ENCODE assay signal across 9 cellular contexts in the genomic region with DNA sequence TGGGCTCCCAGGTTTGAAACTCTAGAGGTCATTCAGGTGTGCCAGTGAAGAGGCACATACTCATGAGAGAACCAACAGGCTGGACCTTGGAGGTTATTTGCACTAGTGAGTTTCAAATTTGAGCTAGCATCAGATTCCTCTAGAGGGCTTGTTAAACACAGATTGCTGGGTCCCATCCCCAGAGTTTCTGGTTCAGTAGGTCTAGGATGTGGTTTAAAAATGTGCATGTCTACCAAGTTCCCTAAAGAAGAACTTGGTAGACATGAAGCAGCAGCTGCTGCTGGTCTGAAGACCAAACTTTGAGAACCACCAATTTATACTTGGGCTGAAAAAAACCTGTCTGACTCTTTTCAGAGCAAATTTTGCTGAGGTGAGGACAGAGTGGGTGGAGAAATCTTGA.
DNase-seq lines count a peak whose midpoint lies in the region; ATAC-seq and TF ChIP-seq lines count a peak whose summit lies in the region.
"Had no signal": no experiment of that assay in that cellular context is flagged by ENCODE, and none has a peak within 500 bp of the region (broad histone marks: within the 10 kb centered on the region; RNA-seq: fewer than 3 reads in every experiment).

No MANE protein-coding gene starts in this region.

- H3K9me3 ChIP-seq in heart left ventricle (no peaks in the 10 kb centered on the region), upper lobe of left lung (no peaks in the 10 kb centered on the region)

- peak overlapping the region; percentile 90 to 95 (median 95) for H3K27ac Mint-ChIP-seq in IgD-negative memory B cell

- peaks cover 3% of the 10 kb centered on the region for H3K27me3 Mint-ChIP-seq in IgD-negative memory B cell

- H3K4me1 ChIP-seq in heart left ventricle (peaks cover 33 to 85% (median 76%) of the 10 kb centered on the region in 12 donors), upper lobe of left lung (peaks cover 63 to 69% (median 67%) of the 10 kb centered on the region in 4 donors)

- TF ChIP-seq POLR2A in heart left ventricle (IDR thresholded peaks at IDR 0.05) (no peak), upper lobe of left lung (IDR thresholded peaks at IDR 0.05) (no peak)

- ATAC-seq in heart left ventricle: no peak
- ATAC-seq in Right ventricle myocardium inferior: no peak
- ATAC-seq in esophagus mucosa: peak; percentile 27
- peak in 1 of 2 donors; percentile 5 for ATAC-seq in upper lobe of left lung (ENCODE audit: low FRiP score in 2 of 2)
- ATAC-seq in GM21717 (IDR thresholded peaks at IDR 0.05; ENCODE audit: unreplicated experiment): no peak
- ATAC-seq in HG03045 (IDR thresholded peaks at IDR 0.05; ENCODE audit: unreplicated experiment): no peak

- H3K27me3 ChIP-seq in heart left ventricle: no peaks in the 10 kb centered on the region
- H3K27me3 ChIP-seq in upper lobe of left lung: no peaks in the 10 kb centered on the region

- peak overlapping the region in 3 of 4 donors; percentile 65 to 89 (median 88) for H3K4me3 Mint-ChIP-seq in IgD-negative memory B cell

- TF ChIP-seq EP300 in upper lobe of left lung (IDR thresholded peaks at IDR 0.05): no peak

- TF ChIP-seq CTCF in heart left ventricle (IDR thresholded peaks at IDR 0.05) (no peak), upper lobe of left lung (IDR thresholded peaks at IDR 0.05) (no peak)

- peaks cover 1% of the 10 kb centered on the region for H3K36me3 Mint-ChIP-seq in IgD-negative memory B cell

- H3K36me3 ChIP-seq in heart left ventricle (no peaks in the 10 kb centered on the region), upper lobe of left lung (no peaks in the 10 kb centered on the region)

- DNase-seq in heart left ventricle (no peak), Right ventricle myocardium inferior (ENCODE audit: missing footprints) (no peak), upper lobe of left lung (no peak), iPS-NIHi11 (ENCODE audit: low spot score) (no peak)
- DNase-seq: NCI-H1105 had no signal

- H3K27ac ChIP-seq in heart left ventricle (peak overlapping the region; percentile 1 to 79 (median 56)), upper lobe of left lung (peak overlapping the region; percentile 51 to 80 (median 67))

- peak overlapping the region in 1 of 12 donors; percentile 23 for H3K4me3 ChIP-seq in heart left ventricle
- H3K4me3 ChIP-seq in upper lobe of left lung: no peak overlapping the region

- peaks cover 71 to 77% (median 77%) of the 10 kb centered on the region in 3 donors for H3K4me1 Mint-ChIP-seq in IgD-negative memory B cell

- H3K9me3 Mint-ChIP-seq in IgD-negative memory B cell: no peaks in the 10 kb centered on the region

- intact Hi-C loops in heart left ventricle (cut with DNase I) (loop anchor here in 7 of 10 donors (5.0 to 10.0 kb wide), 4 partner anchors 39 to 61 kb away; a partner anchor contains a TSS), Right ventricle myocardium inferior (cut with DNase I) (no loop called here)
